Comparison of ENCODE assay signal across 8 cellular contexts in the genomic region with DNA sequence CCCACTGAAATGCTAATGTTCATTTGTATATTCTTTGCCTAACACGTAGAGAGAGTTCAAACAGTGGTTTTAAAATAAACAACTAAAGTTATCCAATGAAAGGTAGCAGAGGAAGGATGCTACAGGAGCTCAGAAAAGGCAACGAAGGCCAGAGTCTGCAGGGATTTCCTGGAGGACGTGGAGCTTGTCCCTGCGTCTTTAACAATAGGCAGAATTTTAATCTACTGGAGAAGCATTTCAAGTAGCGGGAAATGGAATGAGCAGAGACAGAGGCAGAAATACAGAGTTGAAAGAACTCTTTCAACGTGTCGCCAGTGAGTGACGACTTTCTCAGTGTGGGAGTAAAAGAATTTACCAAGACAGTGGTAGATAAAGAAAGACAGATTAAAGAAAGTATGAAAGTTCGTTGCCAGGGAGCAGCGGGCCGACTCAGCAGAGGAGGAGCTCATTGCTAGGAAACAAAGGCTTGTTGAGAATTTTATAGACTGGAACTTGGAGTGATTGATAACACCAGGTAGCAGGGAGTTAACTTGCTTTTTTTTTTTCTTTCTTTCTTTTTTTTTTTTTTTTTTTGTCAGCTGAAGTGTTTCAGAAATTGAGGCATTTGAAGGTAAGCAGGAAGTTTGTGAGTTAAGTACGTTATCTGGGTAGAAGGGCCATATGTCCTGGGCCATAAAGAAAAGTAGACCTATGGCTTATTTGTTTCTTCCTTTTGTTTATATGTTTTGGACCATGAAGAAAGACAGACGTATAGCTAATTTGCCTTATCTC. TPM values are rescaled to one million over a fixed set of nuclear protein-coding genes. Genes with fewer than 3 reads are reported as not detected.
A peak's percentile ranks its signal among the peaks of the same experiment; 100 is the strongest.
DNase-seq lines count a peak whose midpoint lies in the region; ATAC-seq and TF ChIP-seq lines count a peak whose summit lies in the region.

No MANE protein-coding gene starts in this region.

- peak overlapping the region; percentile 85 for H3K4me3 ChIP-seq in fibroblast of mammary gland (ENCODE audit: control insufficient read depth, low read depth, low read length)
- H3K4me3 ChIP-seq in upper lobe of right lung, result peak overlapping the region; percentile 73

- POLR2A ChIA-PET in activated CD4-positive, alpha-beta T cell treated with anti-CD3 and anti-CD28 coated beads for 36 hours (lab: Charles Lee), result interaction anchor here (0.8 to 1.3 kb wide), 2 partner anchors 15 to 30 kb away, joined by 4 read pairs; partner anchors contain the start of gene DDX1

- H3K27ac Mint-ChIP-seq in activated CD4-positive, alpha-beta T cell treated with anti-CD3 and anti-CD28 coated beads for 36 hours, result peak overlapping the region; percentile 97
- H3K27ac Mint-ChIP-seq in natural killer cell treated with Interleukin-12 subunit alpha and Interleukin-12 subunit beta and Interleukin-15 and Interleukin-18, amount 100 ng/mL, for 72 hours, result peak overlapping the region; percentile 90 to 91

- no peaks in the 10 kb centered on the region for H3K27me3 ChIP-seq in upper lobe of right lung

- H3K36me3 Mint-ChIP-seq in activated CD4-positive, alpha-beta T cell treated with anti-CD3 and anti-CD28 coated beads for 36 hours (ENCODE audit: low read depth), result no peaks in the 10 kb centered on the region
- no peaks in the 10 kb centered on the region for H3K36me3 Mint-ChIP-seq in natural killer cell treated with Interleukin-12 subunit alpha and Interleukin-12 subunit beta and Interleukin-15 and Interleukin-18, amount 100 ng/mL, for 72 hours

- no peaks in the 10 kb centered on the region for H3K9me3 Mint-ChIP-seq in activated CD4-positive, alpha-beta T cell treated with anti-CD3 and anti-CD28 coated beads for 36 hours (ENCODE audit: low read depth)
- no peaks in the 10 kb centered on the region for H3K9me3 Mint-ChIP-seq in natural killer cell treated with Interleukin-12 subunit alpha and Interleukin-12 subunit beta and Interleukin-15 and Interleukin-18, amount 100 ng/mL, for 72 hours

- peaks cover 2% of the 10 kb centered on the region for H3K27me3 Mint-ChIP-seq in activated CD4-positive, alpha-beta T cell treated with anti-CD3 and anti-CD28 coated beads for 36 hours
- peaks cover 19 to 31% of the 10 kb centered on the region in 2 donors for H3K27me3 Mint-ChIP-seq in natural killer cell treated with Interleukin-12 subunit alpha and Interleukin-12 subunit beta and Interleukin-15 and Interleukin-18, amount 100 ng/mL, for 72 hours

- TF ChIP-seq CTCF in fibroblast of mammary gland (conservative IDR thresholded peaks at IDR 0.05; ENCODE audit: control insufficient read depth, insufficient read depth, low read depth, low read length) (no peak), upper lobe of right lung (IDR thresholded peaks at IDR 0.05) (no peak)

- H3K36me3 ChIP-seq in upper lobe of right lung, result no peaks in the 10 kb centered on the region

- H3K4me1 Mint-ChIP-seq in activated CD4-positive, alpha-beta T cell treated with anti-CD3 and anti-CD28 coated beads for 36 hours, result peaks cover 34% of the 10 kb centered on the region
- H3K4me1 Mint-ChIP-seq in natural killer cell treated with Interleukin-12 subunit alpha and Interleukin-12 subunit beta and Interleukin-15 and Interleukin-18, amount 100 ng/mL, for 72 hours (ENCODE audit: low read depth in 2 of 2), result peaks cover 21 to 28% of the 10 kb centered on the region in 2 donors

- ATAC-seq in activated CD4-positive, alpha-beta T cell treated with anti-CD3 and anti-CD28 coated beads for 36 hours, result peak; percentile 48
- peak; percentile 17 for ATAC-seq in HG02852 (IDR thresholded peaks at IDR 0.05; ENCODE audit: unreplicated experiment)
- ATAC-seq in natural killer cell treated with Interleukin-12 subunit alpha and Interleukin-12 subunit beta and Interleukin-15 and Interleukin-18, amount 100 ng/mL, for 72 hours, result peak in 1 of 2 donors; percentile 25
- peak; percentile 44 for ATAC-seq in upper lobe of right lung

- no peaks in the 10 kb centered on the region for H3K9me3 ChIP-seq in upper lobe of right lung

- intact Hi-C loops in activated CD4-positive, alpha-beta T cell treated with anti-CD3 and anti-CD28 coated beads for 36 hours (cut with DNase I, micrococcal nuclease), result loop anchor here (1.0 to 5.0 kb wide), 4 partner anchors 30 to 419 kb away; partner anchors contain the start of gene DDX1 (in 1 of the 2)
- intact Hi-C loops in upper lobe of right lung (cut with DNase I), result no loop called here

- peak; percentile 67 for DNase-seq in activated CD4-positive, alpha-beta T cell treated with anti-CD3 and anti-CD28 coated beads for 36 hours
- no peak for DNase-seq in activated CD4-positive, alpha-beta T cell treated with anti-CD3 and anti-CD28 coated beads for 1 hour
- DNase-seq in NCI-H2227 treated with DMSO at 0.1 percent for 48 hours (lab: John Stamatoyannopoulos, UW) (peak; percentile 78), activated T-cell treated with anti-CD3 and anti-CD28 coated beads for 4 hours (peak; percentile 1), fibroblast of mammary gland (ENCODE audit: low read depth) (peak; percentile 43), upper lobe of right lung (no peak)
- no peak for DNase-seq in natural killer cell treated with Interleukin-12 subunit alpha and Interleukin-12 subunit beta and Interleukin-15 and Interleukin-18, amount 100 ng/mL, for 72 hours (ENCODE audit: low spot score)

- peaks cover 16% of the 10 kb centered on the region for H3K4me1 ChIP-seq in upper lobe of right lung

- CTCF ChIA-PET in activated CD4-positive, alpha-beta T cell treated with anti-CD3 and anti-CD28 coated beads for 36 hours (lab: Charles Lee), result interaction anchor here (0.7 to 3.4 kb wide), 6 partner anchors 14 to 53 kb away, joined by 4 to 15 read pairs (median 6); partner anchors contain the start of gene DDX1

- H3K27ac ChIP-seq in upper lobe of right lung, result peak overlapping the region; percentile 79

- peak overlapping the region; percentile 96 for H3K4me3 Mint-ChIP-seq in activated CD4-positive, alpha-beta T cell treated with anti-CD3 and anti-CD28 coated beads for 36 hours
- H3K4me3 Mint-ChIP-seq in natural killer cell treated with Interleukin-12 subunit alpha and Interleukin-12 subunit beta and Interleukin-15 and Interleukin-18, amount 100 ng/mL, for 72 hours, result peak overlapping the region; percentile 95

RNA-seq across cellular contexts. Expression of gene NBAS, which starts 0.6 kb away (rescaled TPM):
- total RNA-seq in activated CD4-positive, alpha-beta T cell treated with anti-CD3 and anti-CD28 coated beads for 36 hours, result 10 to 100 TPM; 38.1 to 44.3 TPM
- total RNA-seq in natural killer cell treated with Interleukin-12 subunit alpha and Interleukin-12 subunit beta and Interleukin-15 and Interleukin-18, amount 100 ng/mL, for 72 hours, result 10 to 100 TPM; 39.0 to 49.5 TPM
- total RNA-seq in upper lobe of right lung, result 38.8 TPM

RNA-seq across cellular contexts. Expression of gene DDX1, which starts 29.9 kb away (rescaled TPM):
- total RNA-seq in activated CD4-positive, alpha-beta T cell treated with anti-CD3 and anti-CD28 coated beads for 36 hours, result 10 to 100 TPM; 87.6 to 96.2 TPM
- 10 to 100 TPM; 89.2 to 91.6 TPM for total RNA-seq in natural killer cell treated with Interleukin-12 subunit alpha and Interleukin-12 subunit beta and Interleukin-15 and Interleukin-18, amount 100 ng/mL, for 72 hours
- total RNA-seq in upper lobe of right lung, result 68.6 TPM

Comparison
In these comparisons a context has a peak if more than half of its experiments do, and no peak if none do; other contexts are left out.
1. DNase-seq: peak in activated CD4-positive, alpha-beta T cell treated with anti-CD3 and anti-CD28 coated beads for 36 hours (single experiment), NCI-H2227 treated with DMSO at 0.1 percent for 48 hours (single experiment), activated T-cell treated with anti-CD3 and anti-CD28 coated beads for 4 hours (single experiment) and fibroblast of mammary gland (single experiment); none in activated CD4-positive, alpha-beta T cell treated with anti-CD3 and anti-CD28 coated beads for 1 hour (single experiment), natural killer cell treated with Interleukin-12 subunit alpha and Interleukin-12 subunit beta and Interleukin-15 and Interleukin-18, amount 100 ng/mL, for 72 hours (single experiment) and upper lobe of right lung (single experiment).